25 cellular contexts compared by ENCODE assay signal in genomic region chr1:183149273-183149672, GRCh38. TPM values are rescaled to one million over a fixed set of nuclear protein-coding genes. Genes with fewer than 3 reads are reported as not detected.
A peak's percentile ranks its signal among the peaks of the same experiment; 100 is the strongest.
DNase-seq lines count a peak whose midpoint lies in the region; ATAC-seq and TF ChIP-seq lines count a peak whose summit lies in the region.
"Had no signal": no experiment of that assay in that cellular context is flagged by ENCODE, and none has a peak within 500 bp of the region (broad histone marks: within the 10 kb centered on the region; RNA-seq: fewer than 3 reads in every experiment).

No MANE protein-coding gene starts in this region.

- H3K4me1 Mint-ChIP-seq in Calu3 (ENCODE audit: low read depth, unreplicated experiment) (peaks cover 31% of the 10 kb centered on the region), MCF 10A (ENCODE audit: insufficient read depth, unreplicated experiment) (peaks cover 31% of the 10 kb centered on the region), mesothelial cell of epicardium (no peaks in the 10 kb centered on the region)
- H3K4me1 Mint-ChIP-seq: activated naive CD4-positive, alpha-beta T cell treated with anti-CD3 and anti-CD28 coated beads, Interleukin-2, amount 50 U/mL, for 24 hours; IgD-negative memory B cell had no signal

- no peak overlapping the region for H3K4me3 Mint-ChIP-seq in Calu3 (ENCODE audit: low read depth, unreplicated experiment)
- no peak overlapping the region for H3K4me3 Mint-ChIP-seq in MCF 10A (ENCODE audit: unreplicated experiment)
- no peak overlapping the region for H3K4me3 Mint-ChIP-seq in mesothelial cell of epicardium
- H3K4me3 Mint-ChIP-seq: activated naive CD4-positive, alpha-beta T cell treated with anti-CD3 and anti-CD28 coated beads, Interleukin-2, amount 50 U/mL, for 24 hours; activated T-cell treated with anti-CD3 and anti-CD28 coated beads, Interleukin-2, amount 50 U/mL, for 4 hours; IgD-negative memory B cell; stimulated activated naive CD8-positive, alpha-beta T cell treated with anti-CD3 and anti-CD28 coated beads, Interleukin-15, Interleukin-2, amounts not matched to agents 100 ng/mL and 50 ng/mL, for 24 hours had no signal

- POLR2A ChIA-PET in MCF 10A (lab: Yijun Ruan, JAX) = interaction anchor here (0.8 to 1.8 kb wide), 9 partner anchors 10 to 80 kb away, joined by 3 to 18 read pairs (median 4); partner anchors contain the start of gene LAMC2

- H3K4me2 ChIP-seq in hepatocyte = peak overlapping the region; percentile 30

- H3K9me3 ChIP-seq in hepatocyte (ENCODE audit: low read depth) (no peaks in the 10 kb centered on the region), skeletal muscle tissue (ENCODE audit: control insufficient read depth in 3 of 3, low read length in 3 of 3) (no peaks in the 10 kb centered on the region)
- H3K9me3 ChIP-seq: neutrophil had no signal

- peak overlapping the region; percentile 82 for H3K27ac ChIP-seq in hepatocyte
- peak overlapping the region; percentile 58 for H3K27ac ChIP-seq in skeletal muscle tissue (ENCODE audit: low read depth, low read length)
- H3K27ac ChIP-seq: C4-2B, neutrophil had no signal

- H3K27me3 ChIP-seq in hepatocyte (no peaks in the 10 kb centered on the region), skeletal muscle tissue (ENCODE audit: control insufficient read depth in 3 of 3, insufficient read depth in 3 of 3, low read length in 3 of 3) (no peaks in the 10 kb centered on the region)

- CTCF ChIA-PET in Calu3 (lab: Charles Lee) (interaction anchor here (0.7 to 1.9 kb wide), 3 partner anchors 21 to 85 kb away, joined by 4 to 5 read pairs (median 4); no protein-coding TSS in a partner anchor), MCF 10A (lab: Yijun Ruan, JAX) (interaction anchor here (0.6 to 1.6 kb wide), 12 partner anchors 9 to 366 kb away, joined by 3 to 5 read pairs (median 3); no protein-coding TSS in a partner anchor)

- H2AFZ ChIP-seq in hepatocyte = no peak overlapping the region

- DNase-seq in Calu3 = no peak
- no peak for DNase-seq in MCF 10A (ENCODE audit: unreplicated experiment)
- no peak for DNase-seq in hepatocyte (ENCODE audit: low spot score)
- DNase-seq in mesothelial cell of epicardium (ENCODE audit: low spot score in 2 of 2, unreplicated experiment in 2 of 2) = no peak
- DNase-seq in SK-N-DZ (ENCODE audit: low spot score) = no peak
- DNase-seq: ACHN; activated CD4-positive, CD25-positive, alpha-beta regulatory T cell treated with anti-CD3 and anti-CD28 coated beads, Interleukin-2, amount 50 U/mL, for 72 hours; activated T-cell treated with anti-CD3 and anti-CD28 coated beads, Interleukin-2, amount 50 U/mL, for 4 hours; DMS 273 treated with DMSO at 0.1 percent for 48 hours; foreskin melanocyte; left cardiac atrium; MM.1S; NCI-H1694; NCI-H345; stimulated activated CD4-positive, alpha-beta T cell treated with anti-CD3 and anti-CD28 coated beads, Interleukin-1b, Interleukin-23, amount 100 ng/mL, for 48 hours; SW 1271 had no signal

- intact Hi-C loops in Calu3 (cut with micrococcal nuclease; ENCODE audit: unreplicated experiment) (no loop called here), MCF 10A (cut with micrococcal nuclease) (no loop called here)

- H3K36me3 Mint-ChIP-seq in Calu3 (ENCODE audit: insufficient read depth, unreplicated experiment) (peaks cover 20% of the 10 kb centered on the region), MCF 10A (ENCODE audit: insufficient read depth, unreplicated experiment) (peaks cover 14% of the 10 kb centered on the region), mesothelial cell of epicardium (peaks cover 4% of the 10 kb centered on the region)
- H3K36me3 Mint-ChIP-seq: activated naive CD4-positive, alpha-beta T cell treated with anti-CD3 and anti-CD28 coated beads, Interleukin-2, amount 50 U/mL, for 24 hours had no signal

- H3K4me3 ChIP-seq in hepatocyte = no peak overlapping the region
- H3K4me3 ChIP-seq in skeletal muscle tissue (ENCODE audit: low read length in 3 of 3) = no peak overlapping the region

- H3K9ac ChIP-seq in skeletal muscle tissue (ENCODE audit: low read depth in 1 of 3, low read length in 3 of 3) = peak overlapping the region in 2 of 3 donors; percentile 3 to 40

- ATAC-seq in GM18861 (IDR thresholded peaks at IDR 0.05; ENCODE audit: unreplicated experiment) = no peak
- no peak for ATAC-seq in HG03378 (IDR thresholded peaks at IDR 0.05; ENCODE audit: unreplicated experiment)
- ATAC-seq: activated T-cell treated with anti-CD3 and anti-CD28 coated beads, Interleukin-2, amount 50 U/mL, for 4 hours had no signal

- H3K9me3 Mint-ChIP-seq in Calu3 (ENCODE audit: low read depth, unreplicated experiment) = no peaks in the 10 kb centered on the region
- H3K9me3 Mint-ChIP-seq in MCF 10A (ENCODE audit: unreplicated experiment) = no peaks in the 10 kb centered on the region
- H3K9me3 Mint-ChIP-seq in mesothelial cell of epicardium = peaks cover 4% of the 10 kb centered on the region
- H3K9me3 Mint-ChIP-seq: activated naive CD4-positive, alpha-beta T cell treated with anti-CD3 and anti-CD28 coated beads, Interleukin-2, amount 50 U/mL, for 24 hours; activated T-cell treated with anti-CD3 and anti-CD28 coated beads, Interleukin-2, amount 50 U/mL, for 4 hours; IgD-negative memory B cell; stimulated activated naive CD8-positive, alpha-beta T cell treated with anti-CD3 and anti-CD28 coated beads, Interleukin-15, Interleukin-2, amounts not matched to agents 100 ng/mL and 50 ng/mL, for 24 hours had no signal

- H3K4me1 ChIP-seq in hepatocyte (ENCODE audit: insufficient read depth) (peaks cover 9% of the 10 kb centered on the region), skeletal muscle tissue (ENCODE audit: control insufficient read depth in 3 of 3, insufficient read depth in 3 of 3, low read length in 3 of 3) (peaks cover 11 to 19% (median 12%) of the 10 kb centered on the region in 3 donors)

- no peak for TF ChIP-seq CTCF in Calu3 (IDR thresholded peaks at IDR 0.05; ENCODE audit: unreplicated experiment)
- TF ChIP-seq CTCF in MCF 10A (IDR thresholded peaks at IDR 0.05; ENCODE audit: unreplicated experiment) = no peak
- TF ChIP-seq CTCF in hepatocyte (IDR thresholded peaks at IDR 0.05; ENCODE audit: poor library complexity) = no peak
- TF ChIP-seq CTCF in mesothelial cell of epicardium (IDR thresholded peaks at IDR 0.05; ENCODE audit: unreplicated experiment) = no peak

- H3K9me2 ChIP-seq in hepatocyte (replicated peaks; ENCODE audit: insufficient read depth) = no peaks in the 10 kb centered on the region

- H4K20me1 ChIP-seq in hepatocyte (ENCODE audit: insufficient read depth, poor library complexity, severe bottlenecking) = no peaks in the 10 kb centered on the region

- H3K36me3 ChIP-seq in hepatocyte (replicated peaks; ENCODE audit: insufficient read depth, low read depth) (no peaks in the 10 kb centered on the region), skeletal muscle tissue (ENCODE audit: control insufficient read depth in 3 of 3, insufficient read depth in 3 of 3, low read length in 3 of 3) (peaks cover 0 to 7% (median 4%) of the 10 kb centered on the region in 3 donors)
- H3K36me3 ChIP-seq: neutrophil had no signal

- H3K27me3 Mint-ChIP-seq in Calu3 (ENCODE audit: unreplicated experiment) = no peaks in the 10 kb centered on the region
- no peaks in the 10 kb centered on the region for H3K27me3 Mint-ChIP-seq in MCF 10A (ENCODE audit: insufficient read depth, unreplicated experiment)
- no peaks in the 10 kb centered on the region for H3K27me3 Mint-ChIP-seq in mesothelial cell of epicardium (ENCODE audit: low read depth)
- H3K27me3 Mint-ChIP-seq: IgD-negative memory B cell had no signal

- BruUV-seq in Calu3 (replicated peaks; lab: Mats Ljungman, UMichigan) = no TSS peak
- BruUV-seq in MCF 10A (replicated peaks; lab: Mats Ljungman, UMichigan) = no TSS peak

- no peaks in the 10 kb centered on the region for H3K79me2 ChIP-seq in hepatocyte

- 85% methylated on average over 1 of the region's 1 CpG for WGBS in hepatocyte (ENCODE audit: low lambda C conversion rate, missing lambda C conversion rate)

- H3K27ac Mint-ChIP-seq in Calu3 (ENCODE audit: unreplicated experiment) (peak overlapping the region; percentile 9), MCF 10A (ENCODE audit: low read depth, unreplicated experiment) (peak overlapping the region; percentile 95), mesothelial cell of epicardium (no peak overlapping the region)
- H3K27ac Mint-ChIP-seq: activated naive CD4-positive, alpha-beta T cell treated with anti-CD3 and anti-CD28 coated beads, Interleukin-2, amount 50 U/mL, for 24 hours; IgD-negative memory B cell; stimulated activated naive CD8-positive, alpha-beta T cell treated with anti-CD3 and anti-CD28 coated beads, Interleukin-15, Interleukin-2, amounts not matched to agents 100 ng/mL and 50 ng/mL, for 24 hours had no signal

RNA-seq across cellular contexts. Expression of gene LAMC2, which starts 36.8 kb away (rescaled TPM):
- total RNA-seq in Calu3 (2022) = 498 and 642 TPM in 2 replicates
- 751 and 884 TPM in 2 replicates for total RNA-seq in MCF 10A (2022)
- total RNA-seq in hepatocyte = 73.5 and 76.3 TPM in 2 replicates
- 32.9 and 45.3 TPM in 2 replicates for polyA plus RNA-seq in hepatocyte
- 0.52 TPM for total RNA-seq in skeletal muscle tissue
- 9.2 to 10.4 TPM (median 9.9 TPM) in 3 replicates for total RNA-seq in mesothelial cell of epicardium
- polyA plus RNA-seq in SK-N-DZ (2014; cell fraction: cytosol; rRNA removed) = 0.03 TPM in 1 of 2 replicates, not detected in the other
- not detected in 2 replicates for polyA plus RNA-seq in SK-N-DZ (2014; cell fraction: nucleus; rRNA removed)
- total RNA-seq: mononuclear cell had no signal
- polyA plus RNA-seq: IgD-negative memory B cell had no signal
